In genomic region chr16:46554435-46554834, GRCh38 we compare ENCODE assay signal across 8 cellular contexts.
DNase-seq lines count a peak whose midpoint lies in the region; ATAC-seq and TF ChIP-seq lines count a peak whose summit lies in the region.
"Not testable (repeated sequence)": the region's sequence is repeated elsewhere in the genome, so short reads cannot be mapped to it uniquely, and the experiment has no call there.

No MANE protein-coding gene starts in this region.

- DNase-seq in DMS53 treated with DMSO at 0.1 percent for 48 hours (lab: John Stamatoyannopoulos, UW; ENCODE audit: unreplicated experiment) (peak; percentile 57), NCI-H69 (lab: John Stamatoyannopoulos, UW) (peak; percentile 61), WERI-Rb-1 (peak; percentile 76), brain microvascular endothelial cell (peak; percentile 79), right atrium auricular region (ENCODE audit: low spot score) (peak; percentile 68), ovary (peak; percentile 22 to 64 (median 52)), substantia nigra (lab: John Stamatoyannopoulos, UW) (peak in 40 of 49 donors; percentile 2 to 70 (median 32))

- H3K9me3 ChIP-seq in WERI-Rb-1 (ENCODE audit: severe bottlenecking); right atrium auricular region; ovary: not testable (repeated sequence)

- peak; percentile 86 for TF ChIP-seq CTCF in WERI-Rb-1 (IDR thresholded peaks at IDR 0.05; ENCODE audit: low read depth, low read length)
- TF ChIP-seq CTCF in brain microvascular endothelial cell (IDR thresholded peaks at IDR 0.05; ENCODE audit: low read depth, low read length, missing control alignments), result peak; percentile 94
- peak; percentile 69 to 82 for TF ChIP-seq CTCF in right atrium auricular region (IDR thresholded peaks at IDR 0.05)
- TF ChIP-seq CTCF in ovary (IDR thresholded peaks at IDR 0.05), result peak in 1 of 3 donors; percentile 17

- H3K27me3 ChIP-seq in WERI-Rb-1 (ENCODE audit: insufficient read depth, low read depth, severe bottlenecking); brain microvascular endothelial cell (replicated peaks); right atrium auricular region; ovary: not testable (repeated sequence)

- not testable (repeated sequence) for TF ChIP-seq EP300 in ovary (IDR thresholded peaks at IDR 0.05)

- H3K36me3 ChIP-seq in WERI-Rb-1; brain microvascular endothelial cell (replicated peaks); right atrium auricular region; ovary: not testable (repeated sequence)

- ATAC-seq in HG03442 (IDR thresholded peaks at IDR 0.05; ENCODE audit: unreplicated experiment), result peak; percentile 71

- H3K4me1 ChIP-seq in right atrium auricular region; ovary (ENCODE audit: insufficient read depth): not testable (repeated sequence)

- intact Hi-C loops in ovary (cut with DNase I), result not testable (repeated sequence)

- TF ChIP-seq POLR2A in ovary (IDR thresholded peaks at IDR 0.05), result not testable (repeated sequence)

- H3K27ac ChIP-seq in WERI-Rb-1; brain microvascular endothelial cell; right atrium auricular region; ovary; substantia nigra (ENCODE audit: low read depth, low read length, poor library complexity, severe bottlenecking): not testable (repeated sequence)

- in situ Hi-C loops in brain microvascular endothelial cell (cut with HindIII; ENCODE audit: low pct_ligation_motif_present, low sequenced_read_pairs), result not testable (repeated sequence)

- H3K4me3 ChIP-seq in WERI-Rb-1 (ENCODE audit: low read depth, low read length); brain microvascular endothelial cell (ENCODE audit: low read depth, low read length); right atrium auricular region; ovary: not testable (repeated sequence)

- whole genome bisulfite sequencing in ovary, 3 donors, result 7 to 11% (median 9%) methylated on average over 14 of the region's 14 CpGs
